ENCODE assay signal across 9 cellular contexts in genomic region chrX:46325312-46325877, GRCh38.
DNase-seq lines count a peak whose midpoint lies in the region; ATAC-seq and TF ChIP-seq lines count a peak whose summit lies in the region.
"Had no signal": no experiment of that assay in that cellular context is flagged by ENCODE, and none has a peak within 500 bp of the region (broad histone marks: within the 10 kb centered on the region; RNA-seq: fewer than 3 reads in every experiment).

No MANE protein-coding gene starts in this region.

- ATAC-seq in HG02763 (IDR thresholded peaks at IDR 0.05; ENCODE audit: unreplicated experiment): no peak

- peaks cover 18% of the 10 kb centered on the region for H3K4me1 Mint-ChIP-seq in progenitor cell of endocrine pancreas (ENCODE audit: low read depth)

- peak overlapping the region; percentile 100 for H3K27ac ChIP-seq in SJSA1

- peaks cover 20% of the 10 kb centered on the region for H3K9me3 Mint-ChIP-seq in progenitor cell of endocrine pancreas (ENCODE audit: low read depth)
- H3K9me3 Mint-ChIP-seq: dendritic cell treated with granulocyte-macrophage colony-stimulating factor and Interleukin-4, amounts not matched to agents 40 ng/mL and 50 ng/mL, for 4 days had no signal

- H3K9me3 ChIP-seq in SJSA1 (replicated peaks): no peaks in the 10 kb centered on the region

- no peaks in the 10 kb centered on the region for H3K27me3 Mint-ChIP-seq in progenitor cell of endocrine pancreas
- H3K27me3 Mint-ChIP-seq: dendritic cell treated with granulocyte-macrophage colony-stimulating factor and Interleukin-4, amounts not matched to agents 40 ng/mL and 50 ng/mL, for 4 days had no signal

- peak overlapping the region; percentile 84 for H3K27ac Mint-ChIP-seq in progenitor cell of endocrine pancreas
- H3K27ac Mint-ChIP-seq: dendritic cell treated with granulocyte-macrophage colony-stimulating factor and Interleukin-4, amounts not matched to agents 40 ng/mL and 50 ng/mL, for 4 days had no signal

- TF ChIP-seq CTCF in cardiac fibroblast (IDR thresholded peaks at IDR 0.05; ENCODE audit: low read depth, low read length) (no peak), progenitor cell of endocrine pancreas (IDR thresholded peaks at IDR 0.05; ENCODE audit: unreplicated experiment) (no peak)

- no peak overlapping the region for H3K4me3 Mint-ChIP-seq in progenitor cell of endocrine pancreas (ENCODE audit: low read depth)
- H3K4me3 Mint-ChIP-seq: dendritic cell treated with granulocyte-macrophage colony-stimulating factor and Interleukin-4, amounts not matched to agents 40 ng/mL and 50 ng/mL, for 4 days had no signal

- no peaks in the 10 kb centered on the region for H3K27me3 ChIP-seq in SJSA1 (replicated peaks)

- H3K4me1 ChIP-seq in SJSA1 (replicated peaks): peaks cover 49% of the 10 kb centered on the region

- peak; percentile 56 for DNase-seq in AG20443 (ENCODE audit: low spot score)
- peak; percentile 82 to 86 for DNase-seq in SJSA1 (ENCODE audit: low read depth in 1 of 2, low spot score in 2 of 2)
- DNase-seq in cardiac fibroblast (ENCODE audit: low read depth in 2 of 2): peak; percentile 68 to 69
- no peak for DNase-seq in progenitor cell of endocrine pancreas (ENCODE audit: low spot score, unreplicated experiment)
- DNase-seq in NCI-H446 treated with DMSO at 0.1 percent for 48 hours (lab: John Stamatoyannopoulos, UW): no peak
- DNase-seq in NCI-H524 (lab: John Stamatoyannopoulos, UW): no peak
- DNase-seq in NCI-H510A (lab: John Stamatoyannopoulos, UW): no peak

- H3K36me3 ChIP-seq in SJSA1: peaks cover 35% of the 10 kb centered on the region

- H3K36me3 Mint-ChIP-seq in progenitor cell of endocrine pancreas (ENCODE audit: insufficient read depth): peaks cover 4% of the 10 kb centered on the region

- H3K4me3 ChIP-seq in SJSA1 (no peak overlapping the region; the same call in 1 of the 2 replicates), cardiac fibroblast (replicated peaks in 1 of 2; ENCODE audit: low read depth in 2 of 2, low read length in 2 of 2) (no peak overlapping the region)

Comparison
In these comparisons a context has a peak if more than half of its experiments do, and no peak if none do; other contexts are left out.
1. DNase-seq: peak in AG20443 (single experiment), SJSA1 (2 of 2) and cardiac fibroblast (2 of 2); none in progenitor cell of endocrine pancreas (single experiment), NCI-H446 treated with DMSO at 0.1 percent for 48 hours (single experiment), NCI-H524 (0 of 2) and NCI-H510A (single experiment).